In the genomic region with DNA sequence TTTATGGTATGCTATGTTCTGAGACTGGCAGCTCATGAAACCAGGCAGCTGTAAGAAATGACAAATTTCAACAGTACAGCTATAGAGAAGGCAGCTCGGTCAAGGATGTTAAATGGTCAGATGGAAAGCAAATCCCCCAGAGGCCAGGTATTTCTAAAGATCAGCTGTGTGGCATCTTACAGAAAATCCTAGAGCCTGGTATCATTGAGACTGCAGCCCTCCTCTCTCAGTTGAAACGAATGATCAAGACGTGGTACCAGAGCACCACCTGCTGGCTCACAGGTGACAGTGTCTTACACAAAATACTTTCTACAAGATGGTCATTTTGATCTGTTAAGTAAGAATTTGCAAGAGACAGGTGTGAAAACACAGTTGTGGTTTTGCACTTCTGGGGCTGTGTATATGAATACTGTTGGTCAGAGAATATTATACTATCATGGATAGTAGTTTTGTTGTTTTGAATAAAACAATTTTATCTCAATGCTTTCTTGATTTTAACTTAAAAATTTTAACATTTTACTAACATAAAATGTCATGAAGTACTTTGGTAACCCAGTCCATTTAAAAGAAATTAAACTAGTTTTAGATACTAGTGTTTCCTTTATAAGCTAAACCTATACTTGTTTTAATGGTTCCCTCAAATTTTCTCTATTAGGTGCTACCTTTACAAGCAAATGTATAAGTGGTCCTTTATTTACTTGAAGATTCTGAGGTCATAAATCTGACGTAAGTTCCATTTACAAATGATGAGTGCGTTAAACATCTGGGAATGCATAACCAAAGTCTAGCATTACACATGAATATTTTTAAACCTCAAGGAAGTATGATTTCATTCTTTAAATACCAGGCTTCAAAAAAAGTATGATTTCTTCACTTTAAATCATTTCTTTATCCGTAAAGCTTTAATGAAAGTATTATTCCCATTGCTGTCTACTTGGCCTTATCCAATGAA, we compare ENCODE assay signal across 8 cellular contexts.
DNase-seq lines count a peak whose midpoint lies in the region; ATAC-seq and TF ChIP-seq lines count a peak whose summit lies in the region.

No MANE protein-coding gene starts in this region.

- H3K4me3 ChIP-seq in GM06990 (replicated peaks; ENCODE audit: low read depth, low read length) (no peak overlapping the region), adipocyte (ENCODE audit: low read length) (no peak overlapping the region), psoas muscle (peak overlapping the region; percentile 42)

- WGBS in psoas muscle, 3 donors: 23 to 40% (median 23%) methylated on average over 6 of the region's 6 CpGs

- H3K27ac ChIP-seq in RWPE1: no peak overlapping the region
- H3K27ac ChIP-seq in psoas muscle: peak overlapping the region; percentile 63

- POLR2A ChIA-PET in RWPE1 (lab: Yijun Ruan, JAX; ENCODE audit: low non-redundant PET): no interaction called here

- intact Hi-C loops in left cardiac atrium (cut with DNase I): loop anchor here in 1 of 2 donors (1.0 to 5.0 kb wide), 2 partner anchors 46 to 402 kb away; no protein-coding TSS in a partner anchor
- intact Hi-C loops in psoas muscle (cut with DNase I): loop anchor here (1.0 to 10.0 kb wide), 3 partner anchors 46 to 402 kb away; no protein-coding TSS in a partner anchor

- H3K4me1 ChIP-seq in adipocyte (ENCODE audit: control insufficient read depth, insufficient read depth, low read length) (peaks cover 29% of the 10 kb centered on the region), psoas muscle (peaks cover 43% of the 10 kb centered on the region)

- H3K27me3 ChIP-seq in GM06990 (replicated peaks; ENCODE audit: control insufficient read depth, insufficient read depth, low read length) (no peaks in the 10 kb centered on the region), adipocyte (replicated peaks; ENCODE audit: control insufficient read depth, insufficient read depth, low read length) (no peaks in the 10 kb centered on the region), psoas muscle (ENCODE audit: insufficient read depth in 3 of 3, low read length in 2 of 3) (no peaks in the 10 kb centered on the region)

- H3K36me3 ChIP-seq in GM06990 (ENCODE audit: control insufficient read depth, insufficient read depth, low read length) (no peaks in the 10 kb centered on the region), adipocyte (ENCODE audit: control insufficient read depth, insufficient read depth, low read length, severe bottlenecking) (no peaks in the 10 kb centered on the region), psoas muscle (ENCODE audit: insufficient read depth in 1 of 2, low read depth in 1 of 2) (no peaks in the 10 kb centered on the region)

- H3K9ac ChIP-seq in adipocyte (ENCODE audit: low read length): no peak overlapping the region

- H3K9me3 ChIP-seq in adipocyte (ENCODE audit: control insufficient read depth, low read length): no peaks in the 10 kb centered on the region
- no peaks in the 10 kb centered on the region for H3K9me3 ChIP-seq in psoas muscle

- DNase-seq in GM06990 (ENCODE audit: extremely low read depth, insufficient read length) (peak; percentile 28), KG1 (lab: John Stamatoyannopoulos, UW) (peak; percentile 29), RWPE1 (ENCODE audit: low spot score) (peak; percentile 40), adipocyte (ENCODE audit: low read depth) (peak; percentile 89), left cardiac atrium (peak; percentile 79), psoas muscle (peak; percentile 54 to 80)
- DNase-seq in central memory CD4-positive, alpha-beta T cell: no peak

- CTCF ChIA-PET in RWPE1 (lab: Yijun Ruan, JAX): interaction anchor here (0.6 to 1.3 kb wide), 4 partner anchors 10 to 403 kb away, joined by 3 to 9 read pairs (median 3); no protein-coding TSS in a partner anchor

- TF ChIP-seq CTCF in GM06990 (IDR thresholded peaks at IDR 0.05; ENCODE audit: insufficient read depth, low read length, poor library complexity, severe bottlenecking) (peak; percentile 80), RWPE1 (conservative IDR thresholded peaks at IDR 0.05; ENCODE audit: low read depth) (peak; percentile 80), psoas muscle (IDR thresholded peaks at IDR 0.05) (peak; percentile 87)

- peak; percentile 60 for ATAC-seq in GM21723 (IDR thresholded peaks at IDR 0.05; ENCODE audit: unreplicated experiment)
- ATAC-seq in left cardiac atrium: peak; percentile 66 to 81
- ATAC-seq in psoas muscle: peak; percentile 77 to 88 (median 84)
